In genomic region chr19:46488551-46488950, GRCh38 we compare ENCODE assay signal across 13 cellular contexts. TPM values are rescaled to one million over a fixed set of nuclear protein-coding genes. Genes with fewer than 3 reads are reported as not detected.
DNase-seq lines count a peak whose midpoint lies in the region; ATAC-seq, FAIRE-seq and TF ChIP-seq lines count a peak whose summit lies in the region.
"Had no signal": no experiment of that assay in that cellular context is flagged by ENCODE, and none has a peak within 500 bp of the region (broad histone marks: within the 10 kb centered on the region; RNA-seq: fewer than 3 reads in every experiment).

No MANE protein-coding gene starts in this region.

- H3K36me3 Mint-ChIP-seq in natural killer cell (no peaks in the 10 kb centered on the region), immature natural killer cell (no peaks in the 10 kb centered on the region)
- no peaks in the 10 kb centered on the region for H3K36me3 Mint-ChIP-seq in natural killer cell treated with Interleukin-12 subunit alpha and Interleukin-12 subunit beta and Interleukin-15 and Interleukin-18, amount 100 ng/mL, for 72 hours

- peaks cover 57 to 66% of the 10 kb centered on the region in 2 donors for H3K27me3 Mint-ChIP-seq in natural killer cell (ENCODE audit: low read depth in 2 of 2)
- H3K27me3 Mint-ChIP-seq in natural killer cell treated with Interleukin-12 subunit alpha and Interleukin-12 subunit beta and Interleukin-15 and Interleukin-18, amount 100 ng/mL, for 72 hours, result peaks cover 45 to 61% of the 10 kb centered on the region in 2 donors
- H3K27me3 Mint-ChIP-seq in immature natural killer cell (ENCODE audit: low read depth in 3 of 3), result peaks cover 27 to 32% (median 28%) of the 10 kb centered on the region in 3 donors

- POLR2A ChIA-PET in OCI-LY7 (lab: Charles Lee), result no interaction called here

- H3K27ac ChIP-seq in OCI-LY7 (ENCODE audit: low read depth, low read length, poor library complexity, severe bottlenecking) (no peak overlapping the region), kidney (ENCODE audit: low read depth in 2 of 2, low read length in 2 of 2) (no peak overlapping the region)
- H3K27ac ChIP-seq: ovary had no signal

- peak overlapping the region; percentile 52; the same call in 1 of the 2 replicates for H2AFZ ChIP-seq in OCI-LY7 (ENCODE audit: low read length)

- peak overlapping the region; percentile 62; the same call in 1 of the 2 replicates for H3K4me2 ChIP-seq in OCI-LY7 (ENCODE audit: low read length)

- no peak for FAIRE-seq in kidney (lab: Jason Lieb, UNC)
- FAIRE-seq: endometrium had no signal

- H3K4me3 Mint-ChIP-seq in natural killer cell (peak overlapping the region; percentile 8), immature natural killer cell (no peak overlapping the region)
- no peak overlapping the region for H3K4me3 Mint-ChIP-seq in natural killer cell treated with Interleukin-12 subunit alpha and Interleukin-12 subunit beta and Interleukin-15 and Interleukin-18, amount 100 ng/mL, for 72 hours
- H3K4me3 Mint-ChIP-seq: activated CD8-positive, alpha-beta T cell treated with anti-CD3 and anti-CD28 coated beads for 36 hours had no signal

- no peaks in the 10 kb centered on the region for H3K79me2 ChIP-seq in OCI-LY7 (ENCODE audit: insufficient read depth, low read depth, low read length)

- no peaks in the 10 kb centered on the region for H3K9me3 ChIP-seq in OCI-LY7 (ENCODE audit: low read length)
- no peaks in the 10 kb centered on the region for H3K9me3 ChIP-seq in kidney (ENCODE audit: control insufficient read depth in 1 of 2, low read length in 2 of 2)
- H3K9me3 ChIP-seq: ovary had no signal

- H3K9me3 Mint-ChIP-seq in natural killer cell, result no peaks in the 10 kb centered on the region
- H3K9me3 Mint-ChIP-seq in natural killer cell treated with Interleukin-12 subunit alpha and Interleukin-12 subunit beta and Interleukin-15 and Interleukin-18, amount 100 ng/mL, for 72 hours, result no peaks in the 10 kb centered on the region
- peaks cover 0 to 2% (median 0%) of the 10 kb centered on the region in 6 donors for H3K9me3 Mint-ChIP-seq in immature natural killer cell
- H3K9me3 Mint-ChIP-seq: activated CD8-positive, alpha-beta T cell treated with anti-CD3 and anti-CD28 coated beads for 36 hours had no signal

- H3K4me1 Mint-ChIP-seq in natural killer cell (peaks cover 0 to 9% of the 10 kb centered on the region in 2 donors), immature natural killer cell (peaks cover 0 to 2% of the 10 kb centered on the region in 2 donors)
- peaks cover 0 to 5% of the 10 kb centered on the region in 2 donors for H3K4me1 Mint-ChIP-seq in natural killer cell treated with Interleukin-12 subunit alpha and Interleukin-12 subunit beta and Interleukin-15 and Interleukin-18, amount 100 ng/mL, for 72 hours (ENCODE audit: low read depth in 2 of 2)

- intact Hi-C loops in natural killer cell (cut with micrococcal nuclease), result loop anchor here (2.0 kb wide), 1 partner anchor 86 kb away; no protein-coding TSS in a partner anchor
- intact Hi-C loops in OCI-LY7 (cut with micrococcal nuclease; ENCODE audit: unreplicated experiment), result loop anchor here (1.0 to 5.0 kb wide), 2 partner anchors 56 to 93 kb away; no protein-coding TSS in a partner anchor
- intact Hi-C loops in kidney (cut with DNase I), result loop anchor here (5.0 kb wide), 1 partner anchor 86 kb away; no protein-coding TSS in a partner anchor

- BruUV-seq in OCI-LY7 (replicated peaks; lab: Mats Ljungman, UMichigan), result no TSS peak

- H3K4me1 ChIP-seq in OCI-LY7 (ENCODE audit: insufficient read depth, low read length, poor library complexity, severe bottlenecking) (peaks cover 35% of the 10 kb centered on the region), kidney (ENCODE audit: control insufficient read depth in 1 of 2, insufficient read depth in 1 of 2, low read depth in 1 of 2, low read length in 2 of 2) (peaks cover 9% of the 10 kb centered on the region in 2 donors)

- no peak for TF ChIP-seq CTCF in natural killer cell (IDR thresholded peaks at IDR 0.05)
- no peak for TF ChIP-seq CTCF in OCI-LY7 (conservative IDR thresholded peaks at IDR 0.05; ENCODE audit: low read length)
- no peak for TF ChIP-seq CTCF in kidney (IDR thresholded peaks at IDR 0.05; ENCODE audit: borderline replicate concordance, extremely low read depth, insufficient read depth)

- H3K36me3 ChIP-seq in OCI-LY7 (ENCODE audit: insufficient read depth, low read length) (no peaks in the 10 kb centered on the region), kidney (ENCODE audit: control insufficient read depth in 1 of 2, insufficient read depth in 2 of 2, low read length in 2 of 2) (no peaks in the 10 kb centered on the region)
- H3K36me3 ChIP-seq: ovary had no signal

- ATAC-seq in natural killer cell (no peak), GM19463 (IDR thresholded peaks at IDR 0.05; ENCODE audit: unreplicated experiment) (no peak)
- ATAC-seq in natural killer cell treated with Interleukin-12 subunit alpha and Interleukin-12 subunit beta and Interleukin-15 and Interleukin-18, amount 100 ng/mL, for 72 hours, result no peak

- no peak overlapping the region for H3K27ac Mint-ChIP-seq in natural killer cell
- H3K27ac Mint-ChIP-seq in natural killer cell treated with Interleukin-12 subunit alpha and Interleukin-12 subunit beta and Interleukin-15 and Interleukin-18, amount 100 ng/mL, for 72 hours, result no peak overlapping the region
- no peak overlapping the region for H3K27ac Mint-ChIP-seq in immature natural killer cell
- H3K27ac Mint-ChIP-seq: activated CD8-positive, alpha-beta T cell treated with anti-CD3 and anti-CD28 coated beads for 36 hours had no signal

- no peaks in the 10 kb centered on the region for H3K9me2 ChIP-seq in OCI-LY7 (ENCODE audit: insufficient read depth, low read length)

- H4K20me1 ChIP-seq in OCI-LY7 (ENCODE audit: insufficient read depth, low read length), result no peaks in the 10 kb centered on the region

- no peak overlapping the region for H3K9ac ChIP-seq in kidney (ENCODE audit: low read length in 2 of 2)

- CTCF ChIA-PET in OCI-LY7 (lab: Charles Lee; ENCODE audit: unreplicated experiment), result no interaction called here

- H3K4me3 ChIP-seq in OCI-LY7 (ENCODE audit: low read depth, low read length, poor library complexity, severe bottlenecking) (no peak overlapping the region), kidney (ENCODE audit: low read length in 2 of 2) (no peak overlapping the region)
- H3K4me3 ChIP-seq: ovary had no signal

- DNase-seq in natural killer cell, result no peak
- DNase-seq in natural killer cell treated with Interleukin-12 subunit alpha and Interleukin-12 subunit beta and Interleukin-15 and Interleukin-18, amount 100 ng/mL, for 72 hours (ENCODE audit: low spot score), result no peak
- no peak for DNase-seq in OCI-LY7 (ENCODE audit: low spot score)
- DNase-seq in kidney, result peak; percentile 65
- no peak for DNase-seq in superior temporal gyrus (ENCODE audit: extremely low spot score)
- DNase-seq in NCI-H774 (lab: John Stamatoyannopoulos, UW), result no peak
- DNase-seq in immature natural killer cell, result no peak
- DNase-seq: GF-D8 had no signal

RNA-seq across cellular contexts. Expression of gene PNMA8B, which starts 7.1 kb away (rescaled TPM):
- total RNA-seq in natural killer cell (under 1 TPM in 2 of 3 donors, not detected in 1; 0.08 to 0.09 TPM), OCI-LY7 (2022) (0.33 and 0.40 TPM in 2 replicates), kidney (1.3 TPM)
- not detected for total RNA-seq in natural killer cell treated with Interleukin-12 subunit alpha and Interleukin-12 subunit beta and Interleukin-15 and Interleukin-18, amount 100 ng/mL, for 72 hours
- total RNA-seq in OCI-LY7 (2014; rRNA removed; shearing (Covaris generic)), result 1.9 and 2.0 TPM in 2 replicates
- polyA plus RNA-seq in kidney (ENCODE audit: insufficient read depth, low read depth, low replicate concordance) (0.67 TPM), immature natural killer cell (not detected)
- total RNA-seq: activated CD8-positive, alpha-beta T cell treated with anti-CD3 and anti-CD28 coated beads for 36 hours had no signal

RNA-seq across cellular contexts. Expression of gene PNMA8A, which starts 17.2 kb away (rescaled TPM):
- total RNA-seq in natural killer cell (not detected), OCI-LY7 (2022) (not detected in 2 replicates), kidney (16.2 TPM)
- total RNA-seq in natural killer cell treated with Interleukin-12 subunit alpha and Interleukin-12 subunit beta and Interleukin-15 and Interleukin-18, amount 100 ng/mL, for 72 hours, result not detected
- not detected in 2 replicates for total RNA-seq in OCI-LY7 (2014; rRNA removed; shearing (Covaris generic))
- polyA plus RNA-seq in kidney (ENCODE audit: insufficient read depth, low read depth, low replicate concordance) (12.5 TPM), immature natural killer cell (not detected)
- total RNA-seq: activated CD8-positive, alpha-beta T cell treated with anti-CD3 and anti-CD28 coated beads for 36 hours; lung microvascular endothelial cell had no signal

RNA-seq across cellular contexts. Expression of gene PNMA8C, which starts 59.8 kb away (rescaled TPM):
- total RNA-seq in natural killer cell (1 to 10 TPM in 1 of 3 donors, under 1 TPM in 2; 0.55 to 1.2 (median 0.87) TPM), OCI-LY7 (2022) (4.3 and 4.9 TPM in 2 replicates), kidney (0.09 TPM)
- total RNA-seq in natural killer cell treated with Interleukin-12 subunit alpha and Interleukin-12 subunit beta and Interleukin-15 and Interleukin-18, amount 100 ng/mL, for 72 hours, result not detected
- 1.0 and 1.5 TPM in 2 replicates for total RNA-seq in OCI-LY7 (2014; rRNA removed; shearing (Covaris generic))
- polyA plus RNA-seq in kidney (ENCODE audit: insufficient read depth, low read depth, low replicate concordance) (0.09 TPM), immature natural killer cell (under 1 TPM in 1 of 3 donors, not detected in 2; 0.04 TPM)
- total RNA-seq: activated CD8-positive, alpha-beta T cell treated with anti-CD3 and anti-CD28 coated beads for 36 hours; lung microvascular endothelial cell had no signal

Comparison
In these comparisons a context has a peak if more than half of its experiments do, and no peak if none do; other contexts are left out.
1. RNA of gene PNMA8A, which starts 17.2 kb away (total RNA-seq): 16.2 TPM in kidney (single experiment); not detected in natural killer cell, not detected in natural killer cell treated with Interleukin-12 subunit alpha and Interleukin-12 subunit beta and Interleukin-15 and Interleukin-18, amount 100 ng/mL, for 72 hours and not detected in OCI-LY7; every median in the first group is over 10 times any median in the second.